Comparison of ENCODE assay signal across 18 cellular contexts in the genomic region with DNA sequence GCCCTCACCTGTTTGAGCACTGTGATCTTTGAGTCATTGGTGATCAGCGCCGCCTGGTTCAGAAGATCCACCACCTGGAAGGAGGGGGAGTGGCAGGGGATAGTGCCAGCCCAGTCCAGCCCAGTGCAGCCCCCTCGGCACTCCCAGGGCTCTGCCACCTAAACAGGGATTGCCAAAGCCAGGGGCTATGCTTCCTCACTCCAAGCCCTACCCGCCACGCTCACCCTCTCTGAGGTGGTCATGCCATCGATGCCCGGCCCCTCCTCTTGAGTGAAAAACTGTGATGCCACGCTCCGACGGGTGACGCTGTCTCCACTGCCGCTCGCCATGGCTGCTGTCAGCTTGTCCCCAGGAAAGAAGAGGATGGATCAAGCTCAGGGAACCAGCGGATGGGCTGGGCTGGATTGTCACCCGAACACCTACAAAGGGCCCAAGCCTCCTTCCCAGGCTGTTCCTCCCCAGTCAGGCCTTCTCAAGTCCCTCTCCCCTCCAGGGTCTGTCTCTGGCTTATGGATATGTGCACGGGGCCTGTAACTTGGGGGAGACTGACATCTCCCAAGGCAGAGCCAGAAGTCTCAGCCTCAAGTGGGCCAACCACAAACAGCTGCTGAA. TPM values are rescaled to one million over a fixed set of nuclear protein-coding genes. Genes with fewer than 3 reads are reported as not detected.
DNase-seq lines count a peak whose midpoint lies in the region; ATAC-seq, FAIRE-seq and TF ChIP-seq lines count a peak whose summit lies in the region.
"Had no signal": no experiment of that assay in that cellular context is flagged by ENCODE, and none has a peak within 500 bp of the region (broad histone marks: within the 10 kb centered on the region; RNA-seq: fewer than 3 reads in every experiment).

No MANE protein-coding gene starts in this region.

- no peaks in the 10 kb centered on the region for H3K79me1 ChIP-seq in trophoblast cell (ENCODE audit: low read length)

- H3K9me3 ChIP-seq in GM12878 (replicated peaks; ENCODE audit: control insufficient read depth, insufficient read depth, low read length) (no peaks in the 10 kb centered on the region), trophoblast cell (ENCODE audit: insufficient read depth, low read depth, low read length) (peaks cover 2% of the 10 kb centered on the region)
- H3K9me3 ChIP-seq: A549 had no signal

- no peak for ATAC-seq in GM12878
- ATAC-seq: PC-3 had no signal

- no peaks in the 10 kb centered on the region for H4K20me1 ChIP-seq in GM12878 (ENCODE audit: control insufficient read depth, insufficient read depth)

- no peak overlapping the region for H3K27ac ChIP-seq in GM12878 (ENCODE audit: control insufficient read depth, insufficient read depth)
- no peak overlapping the region for H3K27ac ChIP-seq in trophoblast cell (ENCODE audit: low read depth, low read length)
- H3K27ac ChIP-seq: A549, GM23248, HL-60, RWPE1 had no signal

- TF ChIP-seq CTCF in GM12878 (IDR thresholded peaks at IDR 0.05 in 2 of 3, conservative IDR thresholded peaks at IDR 0.05 in 1 of 3; ENCODE audit: control insufficient read depth in 2 of 3, extremely low read depth in 1 of 3, insufficient read depth in 1 of 3, low read depth in 3 of 3, low read length in 3 of 3), result no peak

- H3K14ac ChIP-seq in trophoblast cell (ENCODE audit: low read length), result no peak overlapping the region

- FAIRE-seq in GM12878 (lab: Jason Lieb, UNC), result no peak
- FAIRE-seq: A549, G401.6 had no signal

- CTCF ChIA-PET in GM12878 (lab: Yijun Ruan, JAX), result no interaction called here

- WGBS in GM12878 (ENCODE audit: insufficient coverage, insufficient replicate concordance, low lambda C conversion rate, missing lambda C conversion rate), result 98% methylated on average over 13 of the region's 16 CpGs
- no CpG with 5 or more reads among the region's 16 CpGs for WGBS in trophoblast cell (ENCODE audit: extremely low coverage, insufficient coverage, insufficient read length)

- H3K23ac ChIP-seq in trophoblast cell (ENCODE audit: low read length), result no peak overlapping the region

- H2AK5ac ChIP-seq in trophoblast cell (ENCODE audit: low read length), result no peak overlapping the region

- H3K4ac ChIP-seq in trophoblast cell (ENCODE audit: low read depth, low read length), result no peak overlapping the region

- no peak overlapping the region for H4K91ac ChIP-seq in trophoblast cell (ENCODE audit: low read depth, low read length)

- H4K12ac ChIP-seq in trophoblast cell (ENCODE audit: low read depth, low read length), result no peak overlapping the region

- H3K4me2 ChIP-seq in GM12878 (ENCODE audit: control insufficient read depth, insufficient read depth), result no peak overlapping the region
- no peak overlapping the region for H3K4me2 ChIP-seq in trophoblast cell (ENCODE audit: low read length)
- H3K4me2 ChIP-seq: A549 had no signal

- no peaks in the 10 kb centered on the region for H3K4me1 ChIP-seq in GM12878 (ENCODE audit: control insufficient read depth, insufficient read depth, low read length)
- H3K4me1 ChIP-seq in trophoblast cell (ENCODE audit: control insufficient read depth in 1 of 2, insufficient read depth in 2 of 2, low read length in 2 of 2), result no peaks in the 10 kb centered on the region
- H3K4me1 ChIP-seq: A549 had no signal

- peaks cover 5% of the 10 kb centered on the region for H3K79me2 ChIP-seq in GM12878 (ENCODE audit: control insufficient read depth, insufficient read depth, low read length)
- no peaks in the 10 kb centered on the region for H3K79me2 ChIP-seq in trophoblast cell (ENCODE audit: control insufficient read depth, insufficient read depth, low read length, poor library complexity)

- intact Hi-C loops in GM12878 (cut with micrococcal nuclease; ENCODE audit: unreplicated experiment), result no loop called here

- BruUV-seq in GM12878 (replicated peaks; lab: Mats Ljungman, UMichigan), result no TSS peak

- H3K27me3 ChIP-seq in GM12878 (replicated peaks in 1 of 2; ENCODE audit: control insufficient read depth in 2 of 2, insufficient read depth in 2 of 2, low read length in 1 of 2) (no peaks in the 10 kb centered on the region), trophoblast cell (ENCODE audit: insufficient read depth, low read length) (no peaks in the 10 kb centered on the region)

- TF ChIP-seq RAD21 in GM12878 (IDR thresholded peaks at IDR 0.05; ENCODE audit: insufficient read depth, low read depth, low read length), result no peak

- H2AFZ ChIP-seq in GM12878 (ENCODE audit: control insufficient read depth, low read depth, low read length), result no peak overlapping the region
- H2AFZ ChIP-seq in trophoblast cell (ENCODE audit: insufficient read depth, low read length, poor library complexity), result no peak overlapping the region
- H2AFZ ChIP-seq: GM23248 had no signal

- RAD21 ChIA-PET in GM12878 (lab: Charles Lee; ENCODE audit: unreplicated experiment), result no interaction called here

- H3K9ac ChIP-seq in GM12878 (ENCODE audit: control insufficient read depth, insufficient read depth, low read length) (no peak overlapping the region), trophoblast cell (ENCODE audit: low read length) (no peak overlapping the region)
- H3K9ac ChIP-seq: GM23248 had no signal

- in situ Hi-C loops in GM12878 (cut with MboI), result no loop called here

- no peak overlapping the region for H3K4me3 ChIP-seq in GM12878
- peak overlapping the region; percentile 2 for H3K4me3 ChIP-seq in trophoblast cell (ENCODE audit: low read depth, low read length)
- H3K4me3 ChIP-seq: A549, GM23248 had no signal

- no peak overlapping the region for H3K18ac ChIP-seq in trophoblast cell (ENCODE audit: low read length)

- SMC1A ChIA-PET in GM12878 (lab: Charles Lee; ENCODE audit: uncharacterized antibody, unreplicated experiment), result no interaction called here

- peak; percentile 38; the same call in 1 of the 2 replicates for TF ChIP-seq POLR2A in GM12878 (IDR thresholded peaks at IDR 0.05; ENCODE audit: low read depth, low read length)

- peaks cover 22 to 43% of the 10 kb centered on the region in 2 experiments for H3K36me3 ChIP-seq in GM12878 (ENCODE audit: control insufficient read depth in 2 of 2, insufficient read depth in 2 of 2, low read length in 1 of 2)
- peaks cover 49 to 59% of the 10 kb centered on the region in 2 experiments for H3K36me3 ChIP-seq in trophoblast cell (ENCODE audit: control insufficient read depth in 1 of 2, insufficient read depth in 2 of 2, low read length in 2 of 2)

- DNase-seq in GM12878 (ENCODE audit: low read depth, low spot score) (no peak), trophoblast cell (no peak), NCI-H1048 (lab: John Stamatoyannopoulos, UW) (no peak)
- no peak for DNase-seq in stimulated activated CD4-positive, alpha-beta T cell treated with anti-CD3 and anti-CD28 coated beads, Interleukin-2, amount 100 ng/mL, for 48 hours
- DNase-seq: C1 segment of cervical spinal cord, DND-41, GM23248, KBM-7, MV-4-11, NCI-H1436, NCI-H2029 treated with DMSO at 0.1 percent for 48 hours, NCI-H510A, NCI-H774, PC-3 had no signal

- H4K8ac ChIP-seq in trophoblast cell (ENCODE audit: low read depth, low read length), result no peak overlapping the region

- TF ChIP-seq EP300 in GM12878 (IDR thresholded peaks at IDR 0.05; ENCODE audit: borderline replicate concordance in 1 of 2, control insufficient read depth in 1 of 2, low read depth in 2 of 2, low read length in 2 of 2), result no peak

- no peak overlapping the region for H2BK120ac ChIP-seq in trophoblast cell (ENCODE audit: insufficient read depth, low read length, poor library complexity)

- H2BK5ac ChIP-seq in trophoblast cell (ENCODE audit: low read depth, low read length, poor library complexity), result no peak overlapping the region

- POLR2A ChIA-PET in GM12878 (lab: Charles Lee), result no interaction called here

- no peak overlapping the region for H2BK12ac ChIP-seq in trophoblast cell (ENCODE audit: low read length)

RNA-seq across cellular contexts. Expression of a gene that starts 8.7 kb away (rescaled TPM):
- 125 and 148 TPM in 2 replicates for total RNA-seq in GM12878 (2013; cell fraction: nucleolus; rRNA removed)
- total RNA-seq in GM12878 (2014; rRNA removed) (41.3 and 51.1 TPM in 2 replicates), GM12878 (2014; rRNA removed; fragmentation: Illumina TruSeq; extraction: Trizol) (30.3 and 33.9 TPM in 2 replicates), GM12878 (2021) (107 and 109 TPM in 2 replicates)
- 39.2 TPM for polyA plus RNA-seq in GM12878 (2011; ENCODE audit: low read depth)
- polyA plus RNA-seq in GM12878 (2011; rRNA removed) (65.6 and 105 TPM in 2 replicates), GM12878 (2014; fragmentation: Illumina TruSeq; extraction: Trizol) (46.5 and 72.4 TPM in 2 replicates), GM12878 (2014; fragmentation: Nextera tagmentation; extraction: Ambion mirVana) (under 1 TPM; 0.49 to 0.79 TPM), GM12878 (2014; rRNA removed) (88.0 and 99.6 TPM in 2 replicates), GM12878 (2016; fragmentation: Nextera tagmentation; extraction: Ambion mirVana) (10 to 100 TPM; 30.4 to 30.8 TPM)
- polyA plus RNA-seq in GM12878 (2011; cell fraction: cytosol; rRNA removed), result 89.6 and 90.4 TPM in 2 replicates
- polyA plus RNA-seq in GM12878 (2011; cell fraction: nucleus; rRNA removed), result 259 and 261 TPM in 2 replicates
- polyA plus RNA-seq in GM12878 (2012), result 59.8 and 68.6 TPM in 2 replicates
- polyA minus RNA-seq in GM12878 (2011; rRNA and poly(A)+ RNA removed), result 126 and 141 TPM in 2 replicates
- 41.4 and 56.8 TPM in 2 replicates for polyA minus RNA-seq in GM12878 (2011; cell fraction: cytosol; rRNA and poly(A)+ RNA removed)
- 34.8 and 61.6 TPM in 2 replicates for polyA minus RNA-seq in GM12878 (2011; cell fraction: nucleus; rRNA and poly(A)+ RNA removed)
- 53.3 and 55.9 TPM in 2 replicates for polyA plus RNA-seq in trophoblast cell (2013)

RNA-seq across cellular contexts. Expression of a gene that starts 9.9 kb away (rescaled TPM):
- total RNA-seq in GM12878 (2013; cell fraction: nucleolus; rRNA removed), result 0.44 TPM in 1 of 2 replicates, not detected in the other
- 0.11 TPM in 2 replicates for total RNA-seq in GM12878 (2014; rRNA removed)
- 0.09 TPM in 1 of 2 replicates, not detected in the other for total RNA-seq in GM12878 (2014; rRNA removed; fragmentation: Illumina TruSeq; extraction: Trizol)
- 0.31 TPM in 1 of 2 replicates, not detected in the other for total RNA-seq in GM12878 (2021)
- polyA plus RNA-seq in GM12878 (2011; ENCODE audit: low read depth), result not detected
- 0.65 and 0.83 TPM in 2 replicates for polyA plus RNA-seq in GM12878 (2011; rRNA removed)
- polyA plus RNA-seq in GM12878 (2011; cell fraction: cytosol; rRNA removed), result 0.60 and 1.1 TPM in 2 replicates
- polyA plus RNA-seq in GM12878 (2011; cell fraction: nucleus; rRNA removed), result 0.37 and 0.78 TPM in 2 replicates
- polyA plus RNA-seq in GM12878 (2012), result 0.18 TPM in 1 of 2 replicates, not detected in the other
- polyA plus RNA-seq in GM12878 (2014; fragmentation: Illumina TruSeq; extraction: Trizol), result not detected in 2 replicates
- under 1 TPM in 1 of 2 experiments, not detected in 1; 0.04 TPM for polyA plus RNA-seq in GM12878 (2014; fragmentation: Nextera tagmentation; extraction: Ambion mirVana)
- 0.05 TPM in 2 replicates for polyA plus RNA-seq in GM12878 (2014; rRNA removed)
- polyA plus RNA-seq in GM12878 (2016; fragmentation: Nextera tagmentation; extraction: Ambion mirVana), result not detected
- polyA minus RNA-seq in GM12878 (2011; rRNA and poly(A)+ RNA removed), result 0.51 and 0.93 TPM in 2 replicates
- polyA minus RNA-seq in GM12878 (2011; cell fraction: cytosol; rRNA and poly(A)+ RNA removed), result 0.62 TPM in 1 of 2 replicates, not detected in the other
- polyA minus RNA-seq in GM12878 (2011; cell fraction: nucleus; rRNA and poly(A)+ RNA removed), result 0.67 TPM in 1 of 2 replicates, not detected in the other
- polyA plus RNA-seq in trophoblast cell (2013), result 1.6 and 1.8 TPM in 2 replicates
- total RNA-seq: GM23248 had no signal
- polyA plus RNA-seq: GM23248 had no signal

RNA-seq across cellular contexts. Expression of a gene that starts 31.7 kb away (rescaled TPM):
- total RNA-seq in GM12878 (2013; cell fraction: nucleolus; rRNA removed), result 15.6 and 16.9 TPM in 2 replicates
- total RNA-seq in GM12878 (2014; rRNA removed), result 15.4 and 19.9 TPM in 2 replicates
- 2.1 and 3.0 TPM in 2 replicates for total RNA-seq in GM12878 (2014; rRNA removed; fragmentation: Illumina TruSeq; extraction: Trizol)
- 23.1 and 24.4 TPM in 2 replicates for total RNA-seq in GM12878 (2021)
- polyA plus RNA-seq in GM12878 (2011; ENCODE audit: low read depth), result 2.0 TPM
- polyA plus RNA-seq in GM12878 (2011; rRNA removed), result 0.76 and 1.9 TPM in 2 replicates
- 3.1 and 6.3 TPM in 2 replicates for polyA plus RNA-seq in GM12878 (2011; cell fraction: cytosol; rRNA removed)
- 8.8 and 10.9 TPM in 2 replicates for polyA plus RNA-seq in GM12878 (2011; cell fraction: nucleus; rRNA removed)
- 5.4 and 7.5 TPM in 2 replicates for polyA plus RNA-seq in GM12878 (2012)
- 0.30 and 2.0 TPM in 2 replicates for polyA plus RNA-seq in GM12878 (2014; fragmentation: Illumina TruSeq; extraction: Trizol)
- polyA plus RNA-seq in GM12878 (2014; fragmentation: Nextera tagmentation; extraction: Ambion mirVana), result under 1 TPM; 0.31 to 0.69 TPM
- 12.5 and 14.5 TPM in 2 replicates for polyA plus RNA-seq in GM12878 (2014; rRNA removed)
- polyA plus RNA-seq in GM12878 (2016; fragmentation: Nextera tagmentation; extraction: Ambion mirVana), result 1 to 10 TPM; 5.8 to 7.9 TPM
- polyA minus RNA-seq in GM12878 (2011; rRNA and poly(A)+ RNA removed), result 2.2 and 5.3 TPM in 2 replicates
- 5.0 and 5.5 TPM in 2 replicates for polyA minus RNA-seq in GM12878 (2011; cell fraction: cytosol; rRNA and poly(A)+ RNA removed)
- polyA minus RNA-seq in GM12878 (2011; cell fraction: nucleus; rRNA and poly(A)+ RNA removed), result 10.6 and 15.7 TPM in 2 replicates
- polyA plus RNA-seq in trophoblast cell (2013), result 9.5 and 9.8 TPM in 2 replicates

RNA-seq across cellular contexts. Expression of a gene that starts 39.2 kb away (rescaled TPM):
- total RNA-seq in GM12878 (2013; cell fraction: nucleolus; rRNA removed), result 2.9 and 4.0 TPM in 2 replicates
- total RNA-seq in GM12878 (2014; rRNA removed) (0.06 and 0.16 TPM in 2 replicates), GM12878 (2014; rRNA removed; fragmentation: Illumina TruSeq; extraction: Trizol) (0.14 and 0.18 TPM in 2 replicates), GM12878 (2021) (0.37 and 0.41 TPM in 2 replicates)
- not detected for polyA plus RNA-seq in GM12878 (2011; ENCODE audit: low read depth)
- polyA plus RNA-seq in GM12878 (2011; rRNA removed) (0.06 TPM in 1 of 2 replicates, not detected in the other), GM12878 (2014; fragmentation: Illumina TruSeq; extraction: Trizol) (0.03 TPM in 1 of 2 replicates, not detected in the other), GM12878 (2014; fragmentation: Nextera tagmentation; extraction: Ambion mirVana) (not detected), GM12878 (2014; rRNA removed) (0.29 and 0.37 TPM in 2 replicates), GM12878 (2016; fragmentation: Nextera tagmentation; extraction: Ambion mirVana) (under 1 TPM in 1 of 2 experiments, not detected in 1; 0.25 TPM)
- 0.12 and 0.13 TPM in 2 replicates for polyA plus RNA-seq in GM12878 (2011; cell fraction: cytosol; rRNA removed)
- polyA plus RNA-seq in GM12878 (2011; cell fraction: nucleus; rRNA removed), result 0.43 and 0.76 TPM in 2 replicates
- 0.14 TPM in 1 of 2 replicates, not detected in the other for polyA plus RNA-seq in GM12878 (2012)
- 0.15 and 0.36 TPM in 2 replicates for polyA minus RNA-seq in GM12878 (2011; rRNA and poly(A)+ RNA removed)
- 0.52 TPM in 1 of 2 replicates, not detected in the other for polyA minus RNA-seq in GM12878 (2011; cell fraction: cytosol; rRNA and poly(A)+ RNA removed)
- polyA minus RNA-seq in GM12878 (2011; cell fraction: nucleus; rRNA and poly(A)+ RNA removed), result 0.60 and 0.96 TPM in 2 replicates
- 0.01 and 0.03 TPM in 2 replicates for polyA plus RNA-seq in trophoblast cell (2013)
- total RNA-seq: GM23248, PC-3 had no signal
- polyA plus RNA-seq: A549, GM23248 had no signal

RNA-seq across cellular contexts. Expression of a gene that starts 48.1 kb away (rescaled TPM):
- total RNA-seq in GM12878 (2013; cell fraction: nucleolus; rRNA removed), result 4.3 and 5.0 TPM in 2 replicates
- total RNA-seq in GM12878 (2014; rRNA removed) (1.7 and 2.1 TPM in 2 replicates), GM12878 (2014; rRNA removed; fragmentation: Illumina TruSeq; extraction: Trizol) (1.1 and 1.2 TPM in 2 replicates), GM12878 (2021) (9.4 TPM in 2 replicates)
- 0.52 TPM for polyA plus RNA-seq in GM12878 (2011; ENCODE audit: low read depth)
- polyA plus RNA-seq in GM12878 (2011; rRNA removed) (0.52 and 1.1 TPM in 2 replicates), GM12878 (2014; fragmentation: Illumina TruSeq; extraction: Trizol) (0.92 and 2.3 TPM in 2 replicates), GM12878 (2014; fragmentation: Nextera tagmentation; extraction: Ambion mirVana) (1 to 10 TPM in 1 of 2 experiments, under 1 TPM in 1; 0.47 to 1.7 TPM), GM12878 (2014; rRNA removed) (4.6 and 5.8 TPM in 2 replicates), GM12878 (2016; fragmentation: Nextera tagmentation; extraction: Ambion mirVana) (1 to 10 TPM in 1 of 2 experiments, under 1 TPM in 1; 0.70 to 1.1 TPM)
- polyA plus RNA-seq in GM12878 (2011; cell fraction: cytosol; rRNA removed), result 2.0 and 2.4 TPM in 2 replicates
- polyA plus RNA-seq in GM12878 (2011; cell fraction: nucleus; rRNA removed), result 4.4 and 5.6 TPM in 2 replicates
- polyA plus RNA-seq in GM12878 (2012), result 3.8 and 4.8 TPM in 2 replicates
- 0.44 and 0.46 TPM in 2 replicates for polyA minus RNA-seq in GM12878 (2011; rRNA and poly(A)+ RNA removed)
- polyA minus RNA-seq in GM12878 (2011; cell fraction: cytosol; rRNA and poly(A)+ RNA removed), result 1.2 TPM in 2 replicates
- 1.2 and 2.5 TPM in 2 replicates for polyA minus RNA-seq in GM12878 (2011; cell fraction: nucleus; rRNA and poly(A)+ RNA removed)
- polyA plus RNA-seq in trophoblast cell (2013), result 20.7 and 21.0 TPM in 2 replicates
